Comparison of ENCODE assay signal across 8 cellular contexts in the genomic region with DNA sequence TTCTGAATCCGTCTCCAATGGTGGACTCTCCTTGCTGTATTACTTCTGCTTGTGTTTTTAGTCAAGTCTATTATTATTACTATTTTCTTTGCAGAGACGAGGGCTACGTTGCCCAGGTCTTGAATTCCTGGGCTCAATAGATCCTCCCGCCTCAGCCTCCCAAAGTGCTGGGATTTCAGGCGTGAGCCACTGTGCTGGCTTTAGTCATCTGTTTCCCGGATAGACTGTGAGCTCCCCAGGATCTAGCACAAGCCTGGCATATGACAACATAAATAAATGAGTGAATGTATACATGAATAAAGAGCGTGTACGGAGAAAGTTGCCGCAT. TPM values are rescaled to one million over a fixed set of nuclear protein-coding genes. Genes with fewer than 3 reads are reported as not detected.
DNase-seq lines count a peak whose midpoint lies in the region; ATAC-seq, FAIRE-seq and TF ChIP-seq lines count a peak whose summit lies in the region.

No MANE protein-coding gene starts in this region.

- H3K27ac ChIP-seq in cardiac muscle cell (no peak overlapping the region), iPS-20b (ENCODE audit: low read length) (no peak overlapping the region), suprapubic skin (peak overlapping the region; percentile 82)

- intact Hi-C loops in Right ventricle myocardium inferior (cut with DNase I), result loop anchor here (2.0 to 5.0 kb wide), 2 partner anchors 19 to 144 kb away; a partner anchor contains a TSS
- intact Hi-C loops in activated CD8-positive, alpha-beta T cell treated with anti-CD3 and anti-CD28 coated beads for 36 hours (cut with micrococcal nuclease), result no loop called here

- H3K27me3 Mint-ChIP-seq in activated CD8-positive, alpha-beta T cell treated with anti-CD3 and anti-CD28 coated beads for 36 hours, result no peaks in the 10 kb centered on the region

- H3K4me1 ChIP-seq in cardiac muscle cell (ENCODE audit: low read depth) (peaks cover 10% of the 10 kb centered on the region), iPS-20b (ENCODE audit: insufficient read depth, low read length) (peaks cover 5% of the 10 kb centered on the region; the same call in 1 of the 2 replicates), suprapubic skin (peaks cover 22% of the 10 kb centered on the region)

- peaks cover 26% of the 10 kb centered on the region for H3K4me1 Mint-ChIP-seq in activated CD8-positive, alpha-beta T cell treated with anti-CD3 and anti-CD28 coated beads for 36 hours (ENCODE audit: low read depth)

- H3K9ac ChIP-seq in iPS-20b (ENCODE audit: low read depth, low read length), result peak overlapping the region; percentile 56; the same call in 1 of the 2 replicates

- WGBS in suprapubic skin, result 20% methylated on average over 9 of the region's 9 CpGs

- ATAC-seq in Right ventricle myocardium inferior, result no peak
- no peak for ATAC-seq in activated CD8-positive, alpha-beta T cell treated with anti-CD3 and anti-CD28 coated beads for 36 hours

- no peaks in the 10 kb centered on the region for H3K9me3 ChIP-seq in cardiac muscle cell (ENCODE audit: low read depth)
- no peaks in the 10 kb centered on the region for H3K9me3 ChIP-seq in iPS-20b (ENCODE audit: insufficient read depth, low read depth, low read length)
- H3K9me3 ChIP-seq in suprapubic skin, result no peaks in the 10 kb centered on the region

- peak overlapping the region; percentile 94 for H3K27ac Mint-ChIP-seq in activated CD8-positive, alpha-beta T cell treated with anti-CD3 and anti-CD28 coated beads for 36 hours

- peaks cover 10% of the 10 kb centered on the region for H3K36me3 Mint-ChIP-seq in activated CD8-positive, alpha-beta T cell treated with anti-CD3 and anti-CD28 coated beads for 36 hours (ENCODE audit: low read depth)

- peak overlapping the region; percentile 99 for H3K4me3 Mint-ChIP-seq in activated CD8-positive, alpha-beta T cell treated with anti-CD3 and anti-CD28 coated beads for 36 hours

- TF ChIP-seq CTCF in cardiac muscle cell (IDR thresholded peaks at IDR 0.05; ENCODE audit: low read depth, low read length), result no peak
- TF ChIP-seq CTCF in activated CD8-positive, alpha-beta T cell treated with anti-CD3 and anti-CD28 coated beads for 36 hours (IDR thresholded peaks at IDR 0.05), result no peak
- no peak for TF ChIP-seq CTCF in suprapubic skin (IDR thresholded peaks at IDR 0.05)

- CTCF ChIA-PET in activated CD8-positive, alpha-beta T cell treated with anti-CD3 and anti-CD28 coated beads for 36 hours (lab: Charles Lee), result interaction anchor here (0.7 to 6.2 kb wide), 13 partner anchors 9 to 171 kb away, joined by 3 to 77 read pairs (median 4); a partner anchor contains a TSS

- POLR2A ChIA-PET in activated CD8-positive, alpha-beta T cell treated with anti-CD3 and anti-CD28 coated beads for 36 hours (lab: Charles Lee), result interaction anchor here (0.9 to 8.2 kb wide), 6 partner anchors 14 to 152 kb away, joined by 3 to 65 read pairs (median 4); a partner anchor contains a TSS

- H3K27me3 ChIP-seq in cardiac muscle cell (no peaks in the 10 kb centered on the region), iPS-20b (ENCODE audit: insufficient read depth, low read length) (0 out of 2 replicates have a peak, but pooled peaks cover 10% of the 10 kb centered on the region), suprapubic skin (no peaks in the 10 kb centered on the region)

- H3K4me3 ChIP-seq in cardiac muscle cell, result peak overlapping the region; percentile 55
- H3K4me3 ChIP-seq in iPS-20b (ENCODE audit: low read length), result peak overlapping the region; percentile 95
- H3K4me3 ChIP-seq in suprapubic skin, result peak overlapping the region; percentile 95

- no peak for FAIRE-seq in H54 (lab: Jason Lieb, UNC)

- no peak for TF ChIP-seq EP300 in suprapubic skin (IDR thresholded peaks at IDR 0.05)

- DNase-seq in cardiac muscle cell (ENCODE audit: low read depth in 1 of 2, low spot score in 1 of 2), result no peak
- DNase-seq in Right ventricle myocardium inferior (ENCODE audit: missing footprints), result no peak
- DNase-seq in activated CD8-positive, alpha-beta T cell treated with anti-CD3 and anti-CD28 coated beads for 36 hours, result no peak
- no peak for DNase-seq in suprapubic skin (ENCODE audit: low spot score in 2 of 2)
- DNase-seq in H54 (ENCODE audit: insufficient read length, low spot score), result no peak
- DNase-seq in DMS53 (lab: John Stamatoyannopoulos, UW), result no peak
- DNase-seq in GM03348 (ENCODE audit: low spot score), result no peak

- H3K36me3 ChIP-seq in cardiac muscle cell (no peaks in the 10 kb centered on the region), iPS-20b (ENCODE audit: insufficient read depth, low read depth, low read length) (peaks cover under 1% of the 10 kb centered on the region; the same call in 1 of the 2 replicates), suprapubic skin (no peaks in the 10 kb centered on the region)

- H3K9me3 Mint-ChIP-seq in activated CD8-positive, alpha-beta T cell treated with anti-CD3 and anti-CD28 coated beads for 36 hours, result no peaks in the 10 kb centered on the region

- TF ChIP-seq POLR2A in suprapubic skin (IDR thresholded peaks at IDR 0.05) (no peak), H54 (IDR thresholded peaks at IDR 0.05; ENCODE audit: low read depth, low read length) (no peak)

RNA-seq across cellular contexts. Expression of a gene that starts 0.4 kb away (rescaled TPM):
- total RNA-seq in cardiac muscle cell, result 16.1 and 25.9 TPM in 2 replicates
- polyA plus RNA-seq in cardiac muscle cell, result 20.0 and 24.2 TPM in 2 replicates
- total RNA-seq in Right ventricle myocardium inferior, result 27.6 TPM
- total RNA-seq in activated CD8-positive, alpha-beta T cell treated with anti-CD3 and anti-CD28 coated beads for 36 hours, result 10 to 100 TPM; 60.8 to 67.9 TPM
- total RNA-seq in suprapubic skin, result 10 to 100 TPM; 21.8 to 68.5 (median 33.1) TPM

RNA-seq across cellular contexts. Expression of a gene that starts 19.8 kb away (rescaled TPM):
- total RNA-seq in cardiac muscle cell, result 27.2 and 42.4 TPM in 2 replicates
- polyA plus RNA-seq in cardiac muscle cell, result 22.7 and 28.4 TPM in 2 replicates
- 14.5 TPM for total RNA-seq in Right ventricle myocardium inferior
- 10 to 100 TPM; 33.8 to 35.9 TPM for total RNA-seq in activated CD8-positive, alpha-beta T cell treated with anti-CD3 and anti-CD28 coated beads for 36 hours
- total RNA-seq in suprapubic skin, result 10 to 100 TPM; 24.1 to 27.6 (median 25.9) TPM
